35 cellular contexts compared by ENCODE assay signal in genomic region chr3:14703791-14704190, GRCh38. TPM values are rescaled to one million over a fixed set of nuclear protein-coding genes. Genes with fewer than 3 reads are reported as not detected.
"Had no signal": no experiment of that assay in that cellular context is flagged by ENCODE, and none has a peak within 500 bp of the region (broad histone marks: within the 10 kb centered on the region; RNA-seq: fewer than 3 reads in every experiment).

No MANE protein-coding gene starts in this region.

- H3K9me3 ChIP-seq: adrenal gland had no signal

- DNase-seq: activated B cell treated with CpG ODN at 0.5 μM for 24 hours; activated CD4-positive, alpha-beta memory T cell treated with anti-CD3 and anti-CD28 coated beads for 36 hours; activated CD4-positive, alpha-beta T cell treated with anti-CD3 and anti-CD28 coated beads for 4 hours; activated CD4-positive, alpha-beta T cell treated with anti-CD3 and anti-CD28 coated beads, Interleukin-2, amount 10 ng/mL, durations not matched to agents 7 days and 5 days; activated CD4-positive, CD25-positive, alpha-beta regulatory T cell treated with anti-CD3 and anti-CD28 coated beads, Interleukin-2, amount 50 U/mL, for 72 hours; activated CD8-positive, alpha-beta memory T cell treated with anti-CD3 and anti-CD28 coated beads, Interleukin-2, amount 50 U/mL, for 4 hours; activated CD8-positive, alpha-beta T cell treated with anti-CD3 and anti-CD28 coated beads for 36 hours; activated effector memory CD4-positive, alpha-beta T cell treated with anti-CD3 and anti-CD28 coated beads, Interleukin-2, amount 50 U/mL, for 16 hours; activated gamma-delta T cell treated with Interleukin-2 at 50 U/mL for 16 hours; activated naive CD4-positive, alpha-beta T cell; activated naive CD4-positive, alpha-beta T cell treated with anti-CD3 and anti-CD28 coated beads for 36 hours; activated naive CD4-positive, alpha-beta T cell treated with anti-CD3 and anti-CD28 coated beads, Interleukin-2, amount 50 U/mL, for 16 hours; activated naive CD8-positive, alpha-beta T cell treated with anti-CD3 and anti-CD28 coated beads for 36 hours; activated T-cell treated with anti-CD3 and anti-CD28 coated beads for 4 hours; activated T-cell treated with anti-CD3 and anti-CD28 coated beads, Interleukin-2, amount 50 U/mL, for 1 hour; activated T-cell treated with anti-CD3 and anti-CD28 coated beads, Interleukin-2, amount 50 U/mL, for 4 hours; activated T-cell treated with anti-CD3 and anti-CD28 coated beads, Interleukin-2, amount 50 U/mL, for 72 hours; adrenal gland; amniotic stem cell; aorta; body of pancreas; brain microvascular endothelial cell; central memory CD4-positive, alpha-beta T cell; T-helper 1 cell; T-helper 2 cell; T-helper 9 cell had no signal

- H3K4me1 Mint-ChIP-seq: activated B cell treated with CpG ODN at 0.5 μM for 24 hours; activated CD4-positive, alpha-beta T cell treated with anti-CD3 and anti-CD28 coated beads, Interleukin-2, amount 10 ng/mL, durations not matched to agents 7 days and 5 days; activated naive CD8-positive, alpha-beta T cell treated with anti-CD3 and anti-CD28 coated beads for 36 hours; activated T-helper 17 cell treated with anti-CD3 and anti-CD28 coated beads, Interleukin-2, amount 50 U/mL, for 72 hours had no signal

- H3K4me3 Mint-ChIP-seq: activated B cell treated with CpG ODN at 0.5 μM for 24 hours; activated CD4-positive, alpha-beta memory T cell treated with anti-CD3 and anti-CD28 coated beads for 36 hours; activated CD4-positive, alpha-beta T cell treated with anti-CD3 and anti-CD28 coated beads, Interleukin-2, amount 10 ng/mL, durations not matched to agents 7 days and 5 days; activated CD8-positive, alpha-beta T cell treated with anti-CD3 and anti-CD28 coated beads for 36 hours; activated naive CD4-positive, alpha-beta T cell treated with anti-CD3 and anti-CD28 coated beads for 36 hours; activated naive CD8-positive, alpha-beta T cell treated with anti-CD3 and anti-CD28 coated beads for 36 hours; activated T-cell treated with anti-CD3 and anti-CD28 coated beads, Interleukin-2, amount 50 U/mL, for 4 hours; activated T-cell treated with anti-CD3 and anti-CD28 coated beads, Interleukin-2, amount 50 U/mL, for 72 hours; activated T-helper 1 cell treated with anti-CD3 and anti-CD28 coated beads, Interleukin-12 subunit alpha, Interleukin-12 subunit beta, Interleukin-2, Interleukin-4 antibody, amounts not matched to agents 30 ng/mL and 10 ng/mL and 1 ng/mL, durations not matched to agents 14 hours and 24 hours and 36 hours; activated T-helper 17 cell treated with anti-CD3 and anti-CD28 coated beads, Interleukin-2, amount 50 U/mL, for 72 hours; T-helper 1 cell treated with Interleukin-12 subunit alpha and Interleukin-12 subunit beta and Interleukin-4 antibody, amounts not matched to agents 30 μg/mL and 1 μg/mL, for 36 hours; T-helper 2 cell treated with Interferon-gamma antibody and Interleukin-4, amounts not matched to agents 5 μg/mL and 100 μg/mL, for 36 hours had no signal

- H3K27me3 Mint-ChIP-seq: activated B cell treated with CpG ODN at 0.5 μM for 24 hours; activated CD4-positive, alpha-beta memory T cell treated with anti-CD3 and anti-CD28 coated beads for 36 hours; activated CD4-positive, alpha-beta T cell treated with anti-CD3 and anti-CD28 coated beads, Interleukin-2, amount 10 ng/mL, durations not matched to agents 7 days and 5 days; activated CD8-positive, alpha-beta T cell treated with anti-CD3 and anti-CD28 coated beads for 36 hours had no signal

- H3K9me3 Mint-ChIP-seq: activated B cell treated with CpG ODN at 0.5 μM for 24 hours; activated CD4-positive, alpha-beta memory T cell treated with anti-CD3 and anti-CD28 coated beads for 36 hours; activated CD4-positive, alpha-beta T cell treated with anti-CD3 and anti-CD28 coated beads, Interleukin-2, amount 10 ng/mL, durations not matched to agents 7 days and 5 days; activated CD8-positive, alpha-beta T cell treated with anti-CD3 and anti-CD28 coated beads for 36 hours; activated naive CD4-positive, alpha-beta T cell treated with anti-CD3 and anti-CD28 coated beads for 36 hours; activated naive CD4-positive, alpha-beta T cell treated with anti-CD3 and anti-CD28 coated beads, Interleukin-2, amount 50 U/mL, for 72 hours; activated naive CD8-positive, alpha-beta T cell treated with anti-CD3 and anti-CD28 coated beads for 36 hours; activated T-cell treated with anti-CD3 and anti-CD28 coated beads, Interleukin-2, amount 50 U/mL, for 4 hours; activated T-cell treated with anti-CD3 and anti-CD28 coated beads, Interleukin-2, amount 50 U/mL, for 72 hours; activated T-helper 1 cell treated with anti-CD3 and anti-CD28 coated beads, Interleukin-12 subunit alpha, Interleukin-12 subunit beta, Interleukin-2, Interleukin-4 antibody, amounts not matched to agents 30 ng/mL and 10 ng/mL and 1 ng/mL, durations not matched to agents 14 hours and 24 hours and 36 hours; activated T-helper 17 cell treated with anti-CD3 and anti-CD28 coated beads, Interleukin-2, amount 50 U/mL, for 72 hours; T-helper 1 cell treated with Interleukin-12 subunit alpha and Interleukin-12 subunit beta and Interleukin-4 antibody, amounts not matched to agents 30 μg/mL and 1 μg/mL, for 36 hours; T-helper 2 cell treated with Interferon-gamma antibody and Interleukin-4, amounts not matched to agents 5 μg/mL and 100 μg/mL, for 36 hours had no signal

- FAIRE-seq: astrocyte, TTC549 had no signal

- H3K4me1 ChIP-seq: adrenal gland, body of pancreas, breast epithelium had no signal

- H3K27me3 ChIP-seq: adrenal gland, body of pancreas, brain microvascular endothelial cell, breast epithelium had no signal

- H3K4me3 ChIP-seq: adrenal gland, body of pancreas, breast epithelium had no signal

- H3K36me3 Mint-ChIP-seq: activated naive CD4-positive, alpha-beta T cell treated with anti-CD3 and anti-CD28 coated beads, Interleukin-2, amount 50 U/mL, for 72 hours; activated naive CD8-positive, alpha-beta T cell treated with anti-CD3 and anti-CD28 coated beads for 36 hours had no signal

- H3K36me3 ChIP-seq: adrenal gland, brain microvascular endothelial cell, breast epithelium had no signal

- H3K27ac ChIP-seq: adrenal gland, body of pancreas, brain microvascular endothelial cell, breast epithelium, VCaP had no signal

- H3K27ac Mint-ChIP-seq: activated B cell treated with CpG ODN at 0.5 μM for 24 hours; activated CD4-positive, alpha-beta memory T cell treated with anti-CD3 and anti-CD28 coated beads for 36 hours; activated CD4-positive, alpha-beta T cell treated with anti-CD3 and anti-CD28 coated beads, Interleukin-2, amount 10 ng/mL, durations not matched to agents 7 days and 5 days; activated CD8-positive, alpha-beta T cell treated with anti-CD3 and anti-CD28 coated beads for 36 hours; activated naive CD4-positive, alpha-beta T cell treated with anti-CD3 and anti-CD28 coated beads for 36 hours; activated naive CD4-positive, alpha-beta T cell treated with anti-CD3 and anti-CD28 coated beads, Interleukin-2, amount 50 U/mL, for 72 hours; activated naive CD8-positive, alpha-beta T cell treated with anti-CD3 and anti-CD28 coated beads for 36 hours; activated T-cell treated with anti-CD3 and anti-CD28 coated beads, Interleukin-2, amount 50 U/mL, for 72 hours; activated T-helper 1 cell treated with anti-CD3 and anti-CD28 coated beads, Interleukin-12 subunit alpha, Interleukin-12 subunit beta, Interleukin-2, Interleukin-4 antibody, amounts not matched to agents 30 ng/mL and 10 ng/mL and 1 ng/mL, durations not matched to agents 14 hours and 24 hours and 36 hours; activated T-helper 17 cell treated with anti-CD3 and anti-CD28 coated beads, Interleukin-2, amount 50 U/mL, for 72 hours; T-helper 1 cell treated with Interleukin-12 subunit alpha and Interleukin-12 subunit beta and Interleukin-4 antibody, amounts not matched to agents 30 μg/mL and 1 μg/mL, for 36 hours; T-helper 2 cell treated with Interferon-gamma antibody and Interleukin-4, amounts not matched to agents 5 μg/mL and 100 μg/mL, for 36 hours had no signal

- ATAC-seq: activated CD8-positive, alpha-beta T cell treated with anti-CD3 and anti-CD28 coated beads for 36 hours; activated naive CD4-positive, alpha-beta T cell treated with anti-CD3 and anti-CD28 coated beads, Interleukin-2, amount 50 U/mL, for 72 hours; activated T-cell treated with anti-CD3 and anti-CD28 coated beads, Interleukin-2, amount 50 U/mL, for 4 hours; activated T-cell treated with anti-CD3 and anti-CD28 coated beads, Interleukin-2, amount 50 U/mL, for 72 hours; activated T-helper 17 cell treated with anti-CD3 and anti-CD28 coated beads, Interleukin-2, amount 50 U/mL, for 72 hours; body of pancreas had no signal

RNA-seq across cellular contexts. Expression of gene C3orf20, which starts 28.9 kb away (rescaled TPM):
- total RNA-seq: body of pancreas had no signal
- polyA plus RNA-seq: adrenal gland, aorta had no signal
